ENCODE assay signal across 9 cellular contexts in genomic region chr1:180863158-180863775, GRCh38. TPM values are rescaled to one million over a fixed set of nuclear protein-coding genes. Genes with fewer than 3 reads are reported as not detected.
DNase-seq lines count a peak whose midpoint lies in the region; ATAC-seq and TF ChIP-seq lines count a peak whose summit lies in the region.
"Had no signal": no experiment of that assay in that cellular context is flagged by ENCODE, and none has a peak within 500 bp of the region (broad histone marks: within the 10 kb centered on the region; RNA-seq: fewer than 3 reads in every experiment).

No MANE protein-coding gene starts in this region.

- no peak for TF ChIP-seq POLR2A in testis (IDR thresholded peaks at IDR 0.05)

- H3K4me1 ChIP-seq in testis: no peaks in the 10 kb centered on the region
- H3K4me1 ChIP-seq: SJSA1 had no signal

- intact Hi-C loops in testis (cut with DNase I; ENCODE audit: low total_unique reads): no loop called here

- H3K27me3 ChIP-seq in testis: no peaks in the 10 kb centered on the region
- H3K27me3 ChIP-seq: SJSA1 had no signal

- DNase-seq in CD1c-positive myeloid dendritic cell (ENCODE audit: extremely low spot score) (peak; percentile 73), GM13976 (ENCODE audit: low spot score) (no peak), NCI-H2196 treated with DMSO at 0.1 percent for 48 hours (lab: John Stamatoyannopoulos, UW; ENCODE audit: unreplicated experiment) (peak; percentile 48), astrocyte of the hippocampus (ENCODE audit: low read depth, low spot score) (peak; percentile 78), iris pigment epithelial cell (ENCODE audit: low read depth) (peak; percentile 51), testis (peak; percentile 44)
- DNase-seq in activated CD4-positive, CD25-positive, alpha-beta regulatory T cell (lab: John Stamatoyannopoulos, UW): no peak

- no peaks in the 10 kb centered on the region for H3K36me3 ChIP-seq in testis (ENCODE audit: low read depth, missing control alignments)

- 34 to 45% methylated on average over 6 of the region's 6 CpGs for WGBS in testis, 2 donors

- no peak overlapping the region for H3K4me3 ChIP-seq in testis
- H3K4me3 ChIP-seq: SJSA1 had no signal

- in situ Hi-C loops in GM13976 (cut with MboI; ENCODE audit: low sequenced_read_pairs, unreplicated experiment): no loop called here

- H3K9me3 ChIP-seq in testis: no peaks in the 10 kb centered on the region
- H3K9me3 ChIP-seq: SJSA1 had no signal

- TF ChIP-seq CTCF in GM13976 (IDR thresholded peaks at IDR 0.05; ENCODE audit: borderline replicate concordance, control extremely low read depth, extremely low read depth, insufficient read depth, missing control alignments): peak; percentile 45
- TF ChIP-seq CTCF in testis (IDR thresholded peaks at IDR 0.05): peak; percentile 70 to 79 (median 75)

- no peak overlapping the region for H3K27ac ChIP-seq in testis
- H3K27ac ChIP-seq: SJSA1 had no signal

- no peak for ATAC-seq in GM18870 (IDR thresholded peaks at IDR 0.05; ENCODE audit: unreplicated experiment)

RNA-seq across cellular contexts. Expression of gene KIAA1614, which starts 49.4 kb away (rescaled TPM):
- 1 to 10 TPM; 3.7 to 4.0 TPM for total RNA-seq in testis
- polyA plus RNA-seq in testis (ENCODE audit: insufficient read depth, low read depth, low replicate concordance): 3.7 TPM

Comparison
In these comparisons a context has a peak if more than half of its experiments do, and no peak if none do; other contexts are left out.
1. DNase-seq: peak in CD1c-positive myeloid dendritic cell (single experiment), NCI-H2196 treated with DMSO at 0.1 percent for 48 hours (single experiment), astrocyte of the hippocampus (single experiment), iris pigment epithelial cell (single experiment) and testis (single experiment); none in GM13976 (single experiment) and activated CD4-positive, CD25-positive, alpha-beta regulatory T cell (0 of 4).